1 cellular context compared by ENCODE assay signal in genomic region chr1:166910396-166910994, GRCh38.
A peak's percentile ranks its signal among the peaks of the same experiment; 100 is the strongest.
TF ChIP-seq lines count a peak whose summit lies in the region.

No MANE protein-coding gene starts in this region.

TF ChIP-seq in K562, 482 proteins besides CTCF, POLR2A, EP300 and RAD21 (continued from another document and continues in another):
- TF ChIP-seq, protein P1, sequence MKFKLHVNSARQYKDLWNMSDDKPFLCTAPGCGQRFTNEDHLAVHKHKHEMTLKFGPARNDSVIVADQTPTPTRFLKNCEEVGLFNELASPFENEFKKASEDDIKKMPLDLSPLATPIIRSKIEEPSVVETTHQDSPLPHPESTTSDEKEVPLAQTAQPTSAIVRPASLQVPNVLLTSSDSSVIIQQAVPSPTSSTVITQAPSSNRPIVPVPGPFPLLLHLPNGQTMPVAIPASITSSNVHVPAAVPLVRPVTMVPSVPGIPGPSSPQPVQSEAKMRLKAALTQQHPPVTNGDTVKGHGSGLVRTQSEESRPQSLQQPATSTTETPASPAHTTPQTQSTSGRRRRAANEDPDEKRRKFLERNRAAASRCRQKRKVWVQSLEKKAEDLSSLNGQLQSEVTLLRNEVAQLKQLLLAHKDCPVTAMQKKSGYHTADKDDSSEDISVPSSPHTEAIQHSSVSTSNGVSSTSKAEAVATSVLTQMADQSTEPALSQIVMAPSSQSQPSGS (CRISPR knock-in tag; IDR thresholded peaks at IDR 0.05) = no peak
- TF ChIP-seq E4F1 (CRISPR knock-in tag; IDR thresholded peaks at IDR 0.05; ENCODE audit: borderline replicate concordance) (no peak), TBL1XR1 (IDR thresholded peaks at IDR 0.05; ENCODE audit: low read length in 2 of 2) (0 out of 4 replicates have a peak, but pooled peaks of 1 of the 2 experiments have one; percentile 59), ZFP36 (IDR thresholded peaks at IDR 0.05; ENCODE audit: low read depth, low read length, partially characterized antibody) (no peak), CBFA2T2 (conservative IDR thresholded peaks at IDR 0.05) (no peak), NR3C1 (CRISPR knock-in tag; IDR thresholded peaks at IDR 0.05) (no peak), ZNF589 (CRISPR knock-in tag; IDR thresholded peaks at IDR 0.05; ENCODE audit: low read depth) (no peak), ZNF511 (CRISPR knock-in tag; IDR thresholded peaks at IDR 0.05) (no peak), ZKSCAN3 (CRISPR knock-in tag; IDR thresholded peaks at IDR 0.05) (no peak), RBM17 (IDR thresholded peaks at IDR 0.05; ENCODE audit: borderline replicate concordance, low read depth, low read length) (no peak), YY1 (IDR thresholded peaks at IDR 0.05; ENCODE audit: borderline replicate concordance in 1 of 3, control insufficient read depth in 1 of 3, extremely low read depth in 1 of 3, insufficient read depth in 3 of 3, insufficient read length in 1 of 3, insufficient replicate concordance in 2 of 3, low read depth in 1 of 3, low read length in 2 of 3) (peak in 1 of 3 experiments; percentile 43), ZNF444 (CRISPR knock-in tag; IDR thresholded peaks at IDR 0.05) (no peak), E2F6 (IDR thresholded peaks at IDR 0.05; ENCODE audit: borderline replicate concordance in 1 of 2, extremely low read depth in 1 of 2, insufficient read depth in 1 of 2, insufficient read length in 1 of 2, low read depth in 1 of 2, low read length in 1 of 2, poor library complexity in 1 of 2, severe bottlenecking in 1 of 2) (peak in 1 of 2 experiments; percentile 33), CXXC5 (CRISPR knock-in tag; IDR thresholded peaks at IDR 0.05) (no peak), SMARCB1 (IDR thresholded peaks at IDR 0.05; ENCODE audit: insufficient read length, low read depth) (no peak), SMARCA5 (IDR thresholded peaks at IDR 0.05) (no peak), RB1 (IDR thresholded peaks at IDR 0.05; ENCODE audit: low read depth) (peak; percentile 32; the same call in 1 of the 2 replicates), HMGXB4 (CRISPR knock-in tag; IDR thresholded peaks at IDR 0.05) (no peak), SMARCE1 (IDR thresholded peaks at IDR 0.05) (peak; percentile 48; the same call in 1 of the 2 replicates), POLR2AphosphoS2 (IDR thresholded peaks at IDR 0.05; ENCODE audit: low read length) (no peak), ZNF512 (tag; IDR thresholded peaks at IDR 0.05) (no peak), RBM15 (IDR thresholded peaks at IDR 0.05; ENCODE audit: insufficient read depth, low read length) (no peak), TEAD2 (tag; IDR thresholded peaks at IDR 0.05) (no peak), LEF1 (IDR thresholded peaks at IDR 0.05) (no peak), ZNF75A (CRISPR knock-in tag; IDR thresholded peaks at IDR 0.05) (no peak), ZNF830 (CRISPR knock-in tag; IDR thresholded peaks at IDR 0.05) (no peak), ZNF699 (CRISPR knock-in tag; IDR thresholded peaks at IDR 0.05; ENCODE audit: insufficient replicate concordance) (no peak), KDM4B (IDR thresholded peaks at IDR 0.05; ENCODE audit: borderline replicate concordance in 2 of 2, low read depth in 1 of 2) (no peak), KDM1A (IDR thresholded peaks at IDR 0.05) (no peak), HCFC1 (IDR thresholded peaks at IDR 0.05; ENCODE audit: low read depth, low read length) (0 out of 2 replicates have a peak, but pooled peaks have one; percentile 16), PTTG1 (tag; IDR thresholded peaks at IDR 0.05; ENCODE audit: low read depth) (no peak), PHTF2 (CRISPR knock-in tag; IDR thresholded peaks at IDR 0.05) (no peak), NR2C1 (IDR thresholded peaks at IDR 0.05) (no peak), NR2C1 (tag; IDR thresholded peaks at IDR 0.05) (no peak), SMAD3 (CRISPR knock-in tag; conservative IDR thresholded peaks at IDR 0.05) (no peak), NUFIP1 (IDR thresholded peaks at IDR 0.05; ENCODE audit: partially characterized antibody) (no peak), ZNF707 (CRISPR knock-in tag; conservative IDR thresholded peaks at IDR 0.05) (no peak), ZNF695 (CRISPR knock-in tag; IDR thresholded peaks at IDR 0.05) (no peak), BCOR (IDR thresholded peaks at IDR 0.05) (no peak), GABPA (tag; conservative IDR thresholded peaks at IDR 0.05; ENCODE audit: low read depth) (no peak), SIX5 (IDR thresholded peaks at IDR 0.05; ENCODE audit: borderline replicate concordance in 1 of 2, insufficient read depth in 1 of 2, low read depth in 1 of 2, low read length in 2 of 2) (no peak), EGR1 (conservative IDR thresholded peaks at IDR 0.05) (no peak), NR2C2 (CRISPR knock-in tag; IDR thresholded peaks at IDR 0.05) (no peak), NR2C2 (tag; IDR thresholded peaks at IDR 0.05) (no peak), ZBTB26 (CRISPR knock-in tag; IDR thresholded peaks at IDR 0.05) (no peak), HDAC3 (IDR thresholded peaks at IDR 0.05; ENCODE audit: borderline replicate concordance, partially characterized antibody) (no peak), SMARCC2 (IDR thresholded peaks at IDR 0.05; ENCODE audit: low read depth) (no peak), PHF20 (IDR thresholded peaks at IDR 0.05; ENCODE audit: partially characterized antibody) (no peak), ZNF551 (CRISPR knock-in tag; IDR thresholded peaks at IDR 0.05) (no peak), ZNF436 (CRISPR knock-in tag; IDR thresholded peaks at IDR 0.05) (no peak)
- TF ChIP-seq, protein P2, sequence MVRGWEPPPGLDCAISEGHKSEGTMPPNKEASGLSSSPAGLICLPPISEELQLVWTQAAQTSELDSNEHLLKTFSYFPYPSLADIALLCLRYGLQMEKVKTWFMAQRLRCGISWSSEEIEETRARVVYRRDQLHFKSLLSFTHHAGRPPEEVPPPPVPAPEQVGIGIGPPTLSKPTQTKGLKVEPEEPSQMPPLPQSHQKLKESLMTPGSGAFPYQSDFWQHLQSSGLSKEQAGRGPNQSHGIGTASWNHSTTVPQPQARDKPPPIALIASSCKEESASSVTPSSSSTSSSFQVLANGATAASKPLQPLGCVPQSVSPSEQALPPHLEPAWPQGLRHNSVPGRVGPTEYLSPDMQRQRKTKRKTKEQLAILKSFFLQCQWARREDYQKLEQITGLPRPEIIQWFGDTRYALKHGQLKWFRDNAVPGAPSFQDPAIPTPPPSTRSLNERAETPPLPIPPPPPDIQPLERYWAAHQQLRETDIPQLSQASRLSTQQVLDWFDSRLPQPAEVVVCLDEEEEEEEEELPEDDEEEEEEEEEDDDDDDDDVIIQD (CRISPR knock-in tag; IDR thresholded peaks at IDR 0.05) = no peak
- TF ChIP-seq, protein P3, sequence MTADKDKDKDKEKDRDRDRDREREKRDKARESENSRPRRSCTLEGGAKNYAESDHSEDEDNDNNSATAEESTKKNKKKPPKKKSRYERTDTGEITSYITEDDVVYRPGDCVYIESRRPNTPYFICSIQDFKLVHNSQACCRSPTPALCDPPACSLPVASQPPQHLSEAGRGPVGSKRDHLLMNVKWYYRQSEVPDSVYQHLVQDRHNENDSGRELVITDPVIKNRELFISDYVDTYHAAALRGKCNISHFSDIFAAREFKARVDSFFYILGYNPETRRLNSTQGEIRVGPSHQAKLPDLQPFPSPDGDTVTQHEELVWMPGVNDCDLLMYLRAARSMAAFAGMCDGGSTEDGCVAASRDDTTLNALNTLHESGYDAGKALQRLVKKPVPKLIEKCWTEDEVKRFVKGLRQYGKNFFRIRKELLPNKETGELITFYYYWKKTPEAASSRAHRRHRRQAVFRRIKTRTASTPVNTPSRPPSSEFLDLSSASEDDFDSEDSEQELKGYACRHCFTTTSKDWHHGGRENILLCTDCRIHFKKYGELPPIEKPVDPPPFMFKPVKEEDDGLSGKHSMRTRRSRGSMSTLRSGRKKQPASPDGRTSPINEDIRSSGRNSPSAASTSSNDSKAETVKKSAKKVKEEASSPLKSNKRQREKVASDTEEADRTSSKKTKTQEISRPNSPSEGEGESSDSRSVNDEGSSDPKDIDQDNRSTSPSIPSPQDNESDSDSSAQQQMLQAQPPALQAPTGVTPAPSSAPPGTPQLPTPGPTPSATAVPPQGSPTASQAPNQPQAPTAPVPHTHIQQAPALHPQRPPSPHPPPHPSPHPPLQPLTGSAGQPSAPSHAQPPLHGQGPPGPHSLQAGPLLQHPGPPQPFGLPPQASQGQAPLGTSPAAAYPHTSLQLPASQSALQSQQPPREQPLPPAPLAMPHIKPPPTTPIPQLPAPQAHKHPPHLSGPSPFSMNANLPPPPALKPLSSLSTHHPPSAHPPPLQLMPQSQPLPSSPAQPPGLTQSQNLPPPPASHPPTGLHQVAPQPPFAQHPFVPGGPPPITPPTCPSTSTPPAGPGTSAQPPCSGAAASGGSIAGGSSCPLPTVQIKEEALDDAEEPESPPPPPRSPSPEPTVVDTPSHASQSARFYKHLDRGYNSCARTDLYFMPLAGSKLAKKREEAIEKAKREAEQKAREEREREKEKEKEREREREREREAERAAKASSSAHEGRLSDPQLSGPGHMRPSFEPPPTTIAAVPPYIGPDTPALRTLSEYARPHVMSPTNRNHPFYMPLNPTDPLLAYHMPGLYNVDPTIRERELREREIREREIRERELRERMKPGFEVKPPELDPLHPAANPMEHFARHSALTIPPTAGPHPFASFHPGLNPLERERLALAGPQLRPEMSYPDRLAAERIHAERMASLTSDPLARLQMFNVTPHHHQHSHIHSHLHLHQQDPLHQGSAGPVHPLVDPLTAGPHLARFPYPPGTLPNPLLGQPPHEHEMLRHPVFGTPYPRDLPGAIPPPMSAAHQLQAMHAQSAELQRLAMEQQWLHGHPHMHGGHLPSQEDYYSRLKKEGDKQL (CRISPR knock-in tag; IDR thresholded peaks at IDR 0.05; ENCODE audit: borderline replicate concordance) = no peak
- TF ChIP-seq, protein P4, sequence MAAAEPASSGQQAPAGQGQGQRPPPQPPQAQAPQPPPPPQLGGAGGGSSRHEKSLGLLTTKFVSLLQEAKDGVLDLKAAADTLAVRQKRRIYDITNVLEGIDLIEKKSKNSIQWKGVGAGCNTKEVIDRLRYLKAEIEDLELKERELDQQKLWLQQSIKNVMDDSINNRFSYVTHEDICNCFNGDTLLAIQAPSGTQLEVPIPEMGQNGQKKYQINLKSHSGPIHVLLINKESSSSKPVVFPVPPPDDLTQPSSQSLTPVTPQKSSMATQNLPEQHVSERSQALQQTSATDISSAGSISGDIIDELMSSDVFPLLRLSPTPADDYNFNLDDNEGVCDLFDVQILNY (CRISPR knock-in tag; IDR thresholded peaks at IDR 0.05) = no peak
